ENCODE assay signal across 8 cellular contexts in genomic region chr10:73730153-73730906, GRCh38. TPM values are rescaled to one million over a fixed set of nuclear protein-coding genes. Genes with fewer than 3 reads are reported as not detected.
DNase-seq lines count a peak whose midpoint lies in the region; ATAC-seq, FAIRE-seq and TF ChIP-seq lines count a peak whose summit lies in the region.

No MANE protein-coding gene starts in this region.

- H3K27me3 Mint-ChIP-seq in Caco-2 (ENCODE audit: insufficient read depth, unreplicated experiment) = no peaks in the 10 kb centered on the region

- TF ChIP-seq POLR2A in endothelial cell of umbilical vein (IDR thresholded peaks at IDR 0.05; ENCODE audit: low read depth, low read length) = peak; percentile 87

- no peaks in the 10 kb centered on the region for H3F3A ChIP-seq in OCI-LY1 (ENCODE audit: insufficient read depth, low read length)

- no peaks in the 10 kb centered on the region; the same call in none of the 2 replicates for H3K36me3 ChIP-seq in Caco-2 (ENCODE audit: control insufficient read depth, insufficient read depth, low read length)
- peaks cover 40% of the 10 kb centered on the region for H3K36me3 ChIP-seq in HUES48 (ENCODE audit: control insufficient read depth, insufficient read depth, low read length)
- peaks cover 32% of the 10 kb centered on the region for H3K36me3 ChIP-seq in OCI-LY1 (ENCODE audit: insufficient read depth, low read length)
- H3K36me3 ChIP-seq in endothelial cell of umbilical vein (ENCODE audit: control insufficient read depth in 2 of 2, extremely low read depth in 1 of 2, insufficient read depth in 2 of 2, low read length in 2 of 2) = peaks cover 4 to 19% of the 10 kb centered on the region in 2 experiments

- H4K20me1 ChIP-seq in OCI-LY1 (ENCODE audit: insufficient read depth, low read length) = no peaks in the 10 kb centered on the region
- H4K20me1 ChIP-seq in endothelial cell of umbilical vein (replicated peaks; ENCODE audit: control insufficient read depth, extremely low read depth, insufficient read depth, low read length) = no peaks in the 10 kb centered on the region

- H3K27ac ChIP-seq in HUES48 (ENCODE audit: low read depth, low read length) (peak overlapping the region; percentile 83), OCI-LY1 (ENCODE audit: low read depth, low read length, poor library complexity, severe bottlenecking) (peak overlapping the region; percentile 42), endothelial cell of umbilical vein (ENCODE audit: insufficient read depth, low read depth, low read length) (peak overlapping the region; percentile 80)

- dilution Hi-C loops in endothelial cell of umbilical vein (cut with MboI; ENCODE audit: extremely low pct_ligation_motif_present, low sequenced_read_pairs) = no loop called here

- H3K27ac Mint-ChIP-seq in Caco-2 (ENCODE audit: unreplicated experiment) = peak overlapping the region; percentile 94

- H3K9me3 ChIP-seq in Caco-2 (no peaks in the 10 kb centered on the region), HUES48 (ENCODE audit: control insufficient read depth, insufficient read depth, low read length) (no peaks in the 10 kb centered on the region), OCI-LY1 (ENCODE audit: low read length) (no peaks in the 10 kb centered on the region), endothelial cell of umbilical vein (replicated peaks; ENCODE audit: control insufficient read depth, insufficient read depth, low read length) (no peaks in the 10 kb centered on the region)

- TF ChIP-seq CTCF in Caco-2 (IDR thresholded peaks at IDR 0.05; ENCODE audit: insufficient read depth in 1 of 2, low read depth in 1 of 2, low read length in 1 of 2, severe bottlenecking in 1 of 2, unreplicated experiment in 1 of 2) = no peak
- TF ChIP-seq CTCF in OCI-LY1 (IDR thresholded peaks at IDR 0.05; ENCODE audit: low read length) = no peak
- TF ChIP-seq CTCF in endothelial cell of umbilical vein (IDR thresholded peaks at IDR 0.05; ENCODE audit: extremely low read depth in 1 of 2, insufficient read depth in 1 of 2, low read depth in 1 of 2, low read length in 2 of 2) = no peak

- peaks cover 37% of the 10 kb centered on the region for H3K36me3 Mint-ChIP-seq in Caco-2 (ENCODE audit: insufficient read depth, unreplicated experiment)

- peak overlapping the region; percentile 88 for H3K4me3 Mint-ChIP-seq in Caco-2 (ENCODE audit: unreplicated experiment)

- no peaks in the 10 kb centered on the region for H3K9me1 ChIP-seq in endothelial cell of umbilical vein (replicated peaks; ENCODE audit: control insufficient read depth, extremely low read depth, insufficient read depth, low read length)

- no peaks in the 10 kb centered on the region for H3K4me1 Mint-ChIP-seq in Caco-2 (ENCODE audit: low read depth, unreplicated experiment)

- peak; percentile 91 for ATAC-seq in GM21381 (IDR thresholded peaks at IDR 0.05; ENCODE audit: unreplicated experiment)

- DNase-seq in Caco-2 (peak; percentile 91 to 95), activated T-cell treated with anti-CD3 and anti-CD28 coated beads for 1 hour (ENCODE audit: low read depth) (peak; percentile 83), endothelial cell of umbilical vein (ENCODE audit: low read depth, low spot score) (peak; percentile 95), midbrain (lab: John Stamatoyannopoulos, UW) (peak; percentile 93)
- DNase-seq in stimulated activated CD8-positive, alpha-beta memory T cell treated with anti-CD3 and anti-CD28 coated beads, Interleukin-15, amount 100 ng/mL, for 48 hours (ENCODE audit: low read depth in 2 of 2) = peak; percentile 85 to 86

- no peaks in the 10 kb centered on the region for H3K9me2 ChIP-seq in OCI-LY1 (ENCODE audit: low read depth, low read length)

- CTCF ChIA-PET in Caco-2 (lab: Charles Lee) (interaction anchor here (0.6 kb wide), 3 partner anchors 38 to 209 kb away, joined by 3 to 7 read pairs (median 4); no protein-coding TSS in a partner anchor), endothelial cell of umbilical vein (lab: Charles Lee) (interaction anchor here (1.4 to 1.5 kb wide), 2 partner anchors 11 to 13 kb away, joined by 4 read pairs; no protein-coding TSS in a partner anchor)

- peak; percentile 75 for FAIRE-seq in endothelial cell of umbilical vein (lab: Jason Lieb, UNC)

- H3K27me3 ChIP-seq in Caco-2 (replicated peaks; ENCODE audit: control insufficient read depth, insufficient read depth, low read length) = no peaks in the 10 kb centered on the region
- H3K27me3 ChIP-seq in HUES48 (ENCODE audit: control insufficient read depth, insufficient read depth, low read length) = no peaks in the 10 kb centered on the region
- H3K27me3 ChIP-seq in OCI-LY1 (ENCODE audit: insufficient read depth, low read length) = no peaks in the 10 kb centered on the region
- no peaks in the 10 kb centered on the region for H3K27me3 ChIP-seq in endothelial cell of umbilical vein (ENCODE audit: control insufficient read depth in 2 of 2, insufficient read depth in 2 of 2, low read length in 2 of 2)

- intact Hi-C loops in Caco-2 (cut with micrococcal nuclease; ENCODE audit: unreplicated experiment) (loop anchor here (1.0 kb wide), 1 partner anchor 14 kb away; the partner anchor contains the start of gene SEC24C), endothelial cell of umbilical vein (cut with micrococcal nuclease) (loop anchor here (1.0 kb wide), 1 partner anchor 14 kb away; the partner anchor contains the start of gene SEC24C)

- H3K4me3 ChIP-seq in Caco-2 (ENCODE audit: low read depth, low read length) (peak overlapping the region; percentile 98), HUES48 (ENCODE audit: low read depth, low read length) (peak overlapping the region; percentile 88), OCI-LY1 (ENCODE audit: low read depth, low read length, poor library complexity, severe bottlenecking) (peak overlapping the region; percentile 71), endothelial cell of umbilical vein (replicated peaks in 1 of 3; ENCODE audit: insufficient read depth in 1 of 3, low read depth in 1 of 3, low read length in 3 of 3) (peak overlapping the region; percentile 43 to 96 (median 92))

- H3K9ac ChIP-seq in HUES48 (ENCODE audit: low read depth, low read length) (peak overlapping the region; percentile 87), OCI-LY1 (ENCODE audit: low read length) (peak overlapping the region; percentile 74), endothelial cell of umbilical vein (replicated peaks; ENCODE audit: extremely low read depth, insufficient read depth, low read length) (peak overlapping the region; percentile 83)

- H3K9me3 Mint-ChIP-seq in Caco-2 (ENCODE audit: unreplicated experiment) = no peaks in the 10 kb centered on the region

- H3K79me2 ChIP-seq in OCI-LY1 (ENCODE audit: insufficient read depth, low read length) (peaks cover 12% of the 10 kb centered on the region; the same call in 1 of the 2 replicates), endothelial cell of umbilical vein (ENCODE audit: control insufficient read depth, insufficient read depth, low read length) (peaks cover 36% of the 10 kb centered on the region)

- H3K4me1 ChIP-seq in Caco-2 = no peaks in the 10 kb centered on the region
- no peaks in the 10 kb centered on the region for H3K4me1 ChIP-seq in HUES48 (ENCODE audit: control insufficient read depth, insufficient read depth, low read length)
- peaks cover 18% of the 10 kb centered on the region for H3K4me1 ChIP-seq in OCI-LY1 (ENCODE audit: insufficient read depth, low read length, severe bottlenecking)
- H3K4me1 ChIP-seq in endothelial cell of umbilical vein (ENCODE audit: control insufficient read depth, extremely low read depth, insufficient read depth, low read length) = peaks cover 7% of the 10 kb centered on the region

- no TSS peak for BruUV-seq in Caco-2 (replicated peaks; lab: Mats Ljungman, UMichigan)
- no TSS peak for BruUV-seq in endothelial cell of umbilical vein (replicated peaks; lab: Mats Ljungman, UMichigan)

- H3K4me2 ChIP-seq in OCI-LY1 (ENCODE audit: low read length) = peak overlapping the region; percentile 77
- H3K4me2 ChIP-seq in endothelial cell of umbilical vein (ENCODE audit: insufficient read depth, low read length) = peak overlapping the region; percentile 98

- H2AFZ ChIP-seq in OCI-LY1 (ENCODE audit: low read length) (no peak overlapping the region; the same call in 1 of the 2 replicates), endothelial cell of umbilical vein (ENCODE audit: low read depth, low read length) (peak overlapping the region; percentile 69)

- POLR2A ChIA-PET in Caco-2 (lab: Charles Lee) = interaction anchor here (0.6 to 2.2 kb wide), 5 partner anchors 13 to 139 kb away, joined by 3 to 11 read pairs (median 3); partner anchors contain the start of genes CHCHD1, SEC24C and USP54
- POLR2A ChIA-PET in endothelial cell of umbilical vein (lab: Charles Lee) = interaction anchor here (0.9 to 1.4 kb wide), 5 partner anchors 11 to 483 kb away, joined by 3 to 4 read pairs (median 3); partner anchors contain the start of genes DNAJC9 and PPP3CB

RNA-seq across cellular contexts. Expression of gene SEC24C, which starts 13.8 kb away (rescaled TPM):
- total RNA-seq in Caco-2 (2022) = 91.0 and 91.2 TPM in 2 replicates
- 91.2 and 95.5 TPM in 2 replicates for total RNA-seq in endothelial cell of umbilical vein
- polyA plus RNA-seq in endothelial cell of umbilical vein = 108 and 117 TPM in 2 replicates
- polyA plus RNA-seq in endothelial cell of umbilical vein (2011; cell fraction: cytosol; rRNA removed) = 72.3 and 72.5 TPM in 2 replicates
- 225 and 244 TPM in 2 replicates for polyA plus RNA-seq in endothelial cell of umbilical vein (2011; cell fraction: nucleus; rRNA removed)
- 81.4 and 83.5 TPM in 2 replicates for polyA plus RNA-seq in endothelial cell of umbilical vein (2012)
- 209 and 248 TPM in 2 replicates for polyA minus RNA-seq in endothelial cell of umbilical vein
- polyA minus RNA-seq in endothelial cell of umbilical vein (2011; cell fraction: cytosol; rRNA and poly(A)+ RNA removed) = 63.2 TPM
- 71.8 and 76.6 TPM in 2 replicates for polyA minus RNA-seq in endothelial cell of umbilical vein (2011; cell fraction: nucleus; rRNA and poly(A)+ RNA removed)

RNA-seq across cellular contexts. Expression of gene AGAP5, which starts 32.4 kb away (rescaled TPM):
- 14.3 and 16.7 TPM in 2 replicates for total RNA-seq in Caco-2 (2022)
- 6.9 and 7.7 TPM in 2 replicates for total RNA-seq in endothelial cell of umbilical vein
- polyA plus RNA-seq in endothelial cell of umbilical vein = 4.4 and 4.9 TPM in 2 replicates
- polyA plus RNA-seq in endothelial cell of umbilical vein (2011; cell fraction: cytosol; rRNA removed) = 1.5 and 2.4 TPM in 2 replicates
- polyA plus RNA-seq in endothelial cell of umbilical vein (2011; cell fraction: nucleus; rRNA removed) = 26.4 and 29.3 TPM in 2 replicates
- polyA plus RNA-seq in endothelial cell of umbilical vein (2012) = 2.2 and 3.1 TPM in 2 replicates
- polyA minus RNA-seq in endothelial cell of umbilical vein = 5.1 and 5.9 TPM in 2 replicates
- polyA minus RNA-seq in endothelial cell of umbilical vein (2011; cell fraction: cytosol; rRNA and poly(A)+ RNA removed) = 2.5 TPM
- polyA minus RNA-seq in endothelial cell of umbilical vein (2011; cell fraction: nucleus; rRNA and poly(A)+ RNA removed) = 7.1 and 10.6 TPM in 2 replicates

RNA-seq across cellular contexts. Expression of gene CHCHD1, which starts 51.5 kb away (rescaled TPM):
- total RNA-seq in Caco-2 (2022) (42.0 and 44.1 TPM in 2 replicates), endothelial cell of umbilical vein (31.7 and 34.9 TPM in 2 replicates)
- 32.1 and 39.2 TPM in 2 replicates for polyA plus RNA-seq in endothelial cell of umbilical vein
- 35.4 and 39.9 TPM in 2 replicates for polyA plus RNA-seq in endothelial cell of umbilical vein (2011; cell fraction: cytosol; rRNA removed)
- 14.3 and 20.2 TPM in 2 replicates for polyA plus RNA-seq in endothelial cell of umbilical vein (2011; cell fraction: nucleus; rRNA removed)
- polyA plus RNA-seq in endothelial cell of umbilical vein (2012) = 69.6 and 78.9 TPM in 2 replicates
- 7.8 and 9.8 TPM in 2 replicates for polyA minus RNA-seq in endothelial cell of umbilical vein
- 17.1 TPM for polyA minus RNA-seq in endothelial cell of umbilical vein (2011; cell fraction: cytosol; rRNA and poly(A)+ RNA removed)
- polyA minus RNA-seq in endothelial cell of umbilical vein (2011; cell fraction: nucleus; rRNA and poly(A)+ RNA removed) = 3.6 and 4.7 TPM in 2 replicates

RNA-seq across cellular contexts. Expression of gene ZSWIM8, which starts 55.1 kb away (rescaled TPM):
- total RNA-seq in Caco-2 (2022) = 93.2 and 103 TPM in 2 replicates
- 111 and 112 TPM in 2 replicates for total RNA-seq in endothelial cell of umbilical vein
- 230 and 372 TPM in 2 replicates for polyA plus RNA-seq in endothelial cell of umbilical vein
- 68.1 and 91.4 TPM in 2 replicates for polyA plus RNA-seq in endothelial cell of umbilical vein (2011; cell fraction: cytosol; rRNA removed)
- 408 and 539 TPM in 2 replicates for polyA plus RNA-seq in endothelial cell of umbilical vein (2011; cell fraction: nucleus; rRNA removed)
- polyA plus RNA-seq in endothelial cell of umbilical vein (2012) = 79.2 and 116 TPM in 2 replicates
- polyA minus RNA-seq in endothelial cell of umbilical vein = 162 and 169 TPM in 2 replicates
- 25.9 TPM for polyA minus RNA-seq in endothelial cell of umbilical vein (2011; cell fraction: cytosol; rRNA and poly(A)+ RNA removed)
- polyA minus RNA-seq in endothelial cell of umbilical vein (2011; cell fraction: nucleus; rRNA and poly(A)+ RNA removed) = 99.0 and 127 TPM in 2 replicates

Comparison
In these comparisons a context has a peak if more than half of its experiments do, and no peak if none do; other contexts are left out.
1. Peak in every context shown above with its lines: DNase-seq, ATAC-seq, H3K4me3 ChIP-seq and H3K27ac ChIP-seq.